ENCODE assay signal across 21 cellular contexts in genomic region chr9:120740135-120740534, GRCh38.
"Had no signal": no experiment of that assay in that cellular context is flagged by ENCODE, and none has a peak within 500 bp of the region (broad histone marks: within the 10 kb centered on the region; RNA-seq: fewer than 3 reads in every experiment).

No MANE protein-coding gene starts in this region.

- H3K27ac ChIP-seq: coronary artery, epithelial cell of prostate, gastrocnemius medialis, left ventricle myocardium inferior, parathyroid adenoma, transverse colon had no signal

- H3K27ac Mint-ChIP-seq: activated B cell treated with CpG ODN at 0.5 μM for 24 hours; activated CD8-positive, alpha-beta T cell treated with anti-CD3 and anti-CD28 coated beads, Interleukin-2, amount 10 ng/mL, durations not matched to agents 7 days and 5 days; activated naive CD4-positive, alpha-beta T cell treated with anti-CD3 and anti-CD28 coated beads, Interleukin-2, amount 50 U/mL, for 72 hours; naive thymus-derived CD4-positive, alpha-beta T cell had no signal

- H3K4me1 ChIP-seq: gastrocnemius medialis, parathyroid adenoma, transverse colon had no signal

- H3K9me3 ChIP-seq: gastrocnemius medialis, left ventricle myocardium inferior, mucosa of descending colon, transverse colon had no signal

- H3K4me3 Mint-ChIP-seq: activated B cell treated with CpG ODN at 0.5 μM for 24 hours; activated CD8-positive, alpha-beta T cell treated with anti-CD3 and anti-CD28 coated beads, Interleukin-2, amount 10 ng/mL, durations not matched to agents 7 days and 5 days; naive thymus-derived CD4-positive, alpha-beta T cell had no signal

- FAIRE-seq: keratinocyte, TTC549 had no signal

- H3K36me3 ChIP-seq: gastrocnemius medialis, left ventricle myocardium inferior, transverse colon had no signal

- H3K9ac ChIP-seq: parathyroid adenoma had no signal

- H3K27me3 ChIP-seq: gastrocnemius medialis, transverse colon had no signal

- H3K4me3 ChIP-seq: coronary artery, gastrocnemius medialis, left ventricle myocardium inferior, mucosa of descending colon, transverse colon had no signal

- H3K36me3 Mint-ChIP-seq: activated naive CD4-positive, alpha-beta T cell treated with anti-CD3 and anti-CD28 coated beads, Interleukin-2, amount 50 U/mL, for 72 hours had no signal

- H3K79me2 ChIP-seq: parathyroid adenoma had no signal

- H3K9me3 Mint-ChIP-seq: activated naive CD4-positive, alpha-beta T cell treated with anti-CD3 and anti-CD28 coated beads, Interleukin-2, amount 50 U/mL, for 72 hours; naive thymus-derived CD4-positive, alpha-beta T cell had no signal

- DNase-seq: activated B cell treated with CpG ODN at 0.5 μM for 24 hours; activated CD4-positive, alpha-beta T cell treated with anti-CD3 and anti-CD28 coated beads for 48 hours; activated CD8-positive, alpha-beta memory T cell treated with anti-CD3 and anti-CD28 coated beads, Interleukin-2, amount 50 U/mL, for 4 hours; activated CD8-positive, alpha-beta T cell treated with anti-CD3 and anti-CD28 coated beads, Interleukin-2, amount 10 ng/mL, durations not matched to agents 7 days and 5 days; activated gamma-delta T cell; activated T-cell treated with anti-CD3 and anti-CD28 coated beads, Interleukin-2, amount 50 U/mL, for 48 hours; caudate nucleus; effector CD8-positive, alpha-beta T cell; gastrocnemius medialis; left ventricle myocardium inferior; mucosa of descending colon; naive thymus-derived CD4-positive, alpha-beta T cell; stimulated activated CD4-positive, alpha-beta T cell treated with anti-CD3 and anti-CD28 coated beads, Interleukin-4, amount 100 ng/mL, for 1 hour; stimulated activated naive CD8-positive, alpha-beta T cell treated with anti-CD3 and anti-CD28 coated beads, Interleukin-15, Interleukin-2, amounts not matched to agents 100 U/mL and 50 U/mL, for 24 hours; transverse colon had no signal

- H2AFZ ChIP-seq: parathyroid adenoma had no signal

- H3K27me3 Mint-ChIP-seq: activated B cell treated with CpG ODN at 0.5 μM for 24 hours; naive thymus-derived CD4-positive, alpha-beta T cell had no signal
